In the genomic region with DNA sequence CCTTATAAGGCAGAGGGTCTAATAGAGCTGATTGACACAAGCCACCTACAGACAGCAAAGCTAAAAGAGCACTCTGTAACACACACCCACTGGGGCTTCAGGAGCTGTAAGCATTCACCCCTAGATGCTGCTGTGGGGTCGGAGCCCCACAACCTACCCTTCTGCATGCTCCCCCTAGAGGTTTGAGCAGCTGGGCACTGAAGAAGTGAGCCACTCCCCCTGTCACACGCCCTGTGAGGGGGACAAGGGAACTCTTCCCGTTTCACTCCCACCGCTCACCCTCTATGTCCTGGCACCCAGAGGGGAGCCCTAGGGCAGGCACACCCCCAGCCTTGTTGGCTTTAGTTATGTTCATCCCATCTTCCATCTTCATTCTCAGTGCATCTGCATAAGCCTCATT, we compare ENCODE assay signal across 19 cellular contexts. TPM values are rescaled to one million over a fixed set of nuclear protein-coding genes. Genes with fewer than 3 reads are reported as not detected.
DNase-seq lines count a peak whose midpoint lies in the region; ATAC-seq and TF ChIP-seq lines count a peak whose summit lies in the region.
"Had no signal": no experiment of that assay in that cellular context is flagged by ENCODE, and none has a peak within 500 bp of the region (broad histone marks: within the 10 kb centered on the region; RNA-seq: fewer than 3 reads in every experiment).

No MANE protein-coding gene starts in this region.

- H3K27ac Mint-ChIP-seq in MCF 10A (ENCODE audit: low read depth, unreplicated experiment) (peak overlapping the region; percentile 79), type B pancreatic cell (peak overlapping the region; percentile 95), Calu3 (ENCODE audit: unreplicated experiment) (no peak overlapping the region)
- H3K27ac Mint-ChIP-seq: IgD-negative memory B cell had no signal

- H3K27me3 Mint-ChIP-seq in MCF 10A (ENCODE audit: insufficient read depth, unreplicated experiment): no peaks in the 10 kb centered on the region
- peaks cover 3% of the 10 kb centered on the region for H3K27me3 Mint-ChIP-seq in type B pancreatic cell
- no peaks in the 10 kb centered on the region for H3K27me3 Mint-ChIP-seq in Calu3 (ENCODE audit: unreplicated experiment)

- CTCF ChIA-PET in MCF 10A (lab: Yijun Ruan, JAX): interaction anchor here (0.8 to 2.5 kb wide), 4 partner anchors 9 to 41 kb away, joined by 3 to 19 read pairs (median 9); no protein-coding TSS in a partner anchor
- CTCF ChIA-PET in Panc1 (lab: Charles Lee): no interaction called here
- CTCF ChIA-PET in Calu3 (lab: Charles Lee): interaction anchor here (0.9 kb wide), 1 partner anchor 9 kb away, joined by 3 read pairs; no protein-coding TSS in a partner anchor

- H3K4me3 ChIP-seq in breast epithelium (no peak overlapping the region), Panc1 (ENCODE audit: low read depth in 2 of 2, low read length in 2 of 2) (no peak overlapping the region)
- H3K4me3 ChIP-seq: BLaER1 treated with 17β-estradiol and CSF1 and Interleukin-3, amounts not matched to agents 10 nM and 100 nM had no signal

- BruUV-seq in MCF 10A (replicated peaks; lab: Mats Ljungman, UMichigan): no TSS peak
- BruUV-seq in Panc1 (replicated peaks; lab: Mats Ljungman, UMichigan): no TSS peak
- no TSS peak for BruUV-seq in Calu3 (replicated peaks; lab: Mats Ljungman, UMichigan)

- ATAC-seq in Panc1: no peak
- no peak for ATAC-seq in foreskin keratinocyte
- ATAC-seq in GM18519 (IDR thresholded peaks at IDR 0.05; ENCODE audit: low FRiP score, unreplicated experiment): no peak
- ATAC-seq: SK-N-SH treated with all-trans-retinoic acid at 6 μM for 48 hours had no signal

- H3K9me3 ChIP-seq in breast epithelium: no peaks in the 10 kb centered on the region
- peaks cover 3% of the 10 kb centered on the region; the same call in 1 of the 2 replicates for H3K9me3 ChIP-seq in Panc1 (ENCODE audit: control insufficient read depth, insufficient read depth, low read depth, low read length)

- H3K27ac ChIP-seq in breast epithelium (no peak overlapping the region), Panc1 (ENCODE audit: low read length) (no peak overlapping the region), foreskin keratinocyte (peak overlapping the region; percentile 55)
- H3K27ac ChIP-seq: BLaER1 treated with 17β-estradiol and CSF1 and Interleukin-3, amounts not matched to agents 10 nM and 100 nM had no signal

- no peaks in the 10 kb centered on the region for H3K27me3 ChIP-seq in breast epithelium
- peaks cover 2% of the 10 kb centered on the region; the same call in 1 of the 2 replicates for H3K27me3 ChIP-seq in Panc1 (ENCODE audit: control insufficient read depth, insufficient read depth, low read length)
- H3K27me3 ChIP-seq in foreskin keratinocyte: no peaks in the 10 kb centered on the region
- H3K27me3 ChIP-seq: BLaER1 treated with 17β-estradiol and CSF1 and Interleukin-3, amounts not matched to agents 10 nM and 100 nM had no signal

- H3K4me1 ChIP-seq in breast epithelium (no peaks in the 10 kb centered on the region), Panc1 (ENCODE audit: control insufficient read depth, insufficient read depth, low read length) (no peaks in the 10 kb centered on the region), foreskin keratinocyte (peaks cover 23% of the 10 kb centered on the region)

- H3K4me3 Mint-ChIP-seq in MCF 10A (ENCODE audit: unreplicated experiment) (no peak overlapping the region), type B pancreatic cell (no peak overlapping the region), Calu3 (ENCODE audit: low read depth, unreplicated experiment) (no peak overlapping the region)
- H3K4me3 Mint-ChIP-seq: IgD-negative memory B cell had no signal

- peaks cover 19% of the 10 kb centered on the region for H3K4me1 Mint-ChIP-seq in MCF 10A (ENCODE audit: insufficient read depth, unreplicated experiment)
- peaks cover 5% of the 10 kb centered on the region for H3K4me1 Mint-ChIP-seq in type B pancreatic cell (ENCODE audit: unreplicated experiment)
- H3K4me1 Mint-ChIP-seq in Calu3 (ENCODE audit: low read depth, unreplicated experiment): peaks cover 21% of the 10 kb centered on the region
- H3K4me1 Mint-ChIP-seq: IgD-negative memory B cell had no signal

- in situ Hi-C loops in Panc1 (cut with HindIII; ENCODE audit: low pct_unique_long_range_greater_than_20kb, low sequenced_read_pairs): no loop called here

- TF ChIP-seq POLR2A in breast epithelium (IDR thresholded peaks at IDR 0.05): no peak

- H3K36me3 ChIP-seq in breast epithelium (no peaks in the 10 kb centered on the region), Panc1 (ENCODE audit: control insufficient read depth, insufficient read depth, low read length) (no peaks in the 10 kb centered on the region)
- H3K36me3 ChIP-seq: BLaER1 treated with 17β-estradiol and CSF1 and Interleukin-3, amounts not matched to agents 10 nM and 100 nM had no signal

- peaks cover 15% of the 10 kb centered on the region for H3K9me3 Mint-ChIP-seq in MCF 10A (ENCODE audit: unreplicated experiment)
- H3K9me3 Mint-ChIP-seq in type B pancreatic cell: peaks cover 12% of the 10 kb centered on the region
- peaks cover 4% of the 10 kb centered on the region for H3K9me3 Mint-ChIP-seq in Calu3 (ENCODE audit: low read depth, unreplicated experiment)

- POLR2A ChIA-PET in MCF 10A (lab: Yijun Ruan, JAX) (interaction anchor here (1.4 to 7.5 kb wide), 4 partner anchors 10 to 68 kb away, joined by 5 to 89 read pairs (median 46); a partner anchor contains a TSS), Panc1 (lab: Charles Lee) (no interaction called here)

- TF ChIP-seq CTCF in MCF 10A (IDR thresholded peaks at IDR 0.05; ENCODE audit: unreplicated experiment) (no peak), breast epithelium (IDR thresholded peaks at IDR 0.05) (no peak), Panc1 (IDR thresholded peaks at IDR 0.05) (peak; percentile 3; the same call in 1 of the 2 replicates), foreskin keratinocyte (conservative IDR thresholded peaks at IDR 0.05) (no peak), type B pancreatic cell (conservative IDR thresholded peaks at IDR 0.05) (no peak), Calu3 (IDR thresholded peaks at IDR 0.05; ENCODE audit: unreplicated experiment) (no peak)

- H3K36me3 Mint-ChIP-seq in MCF 10A (ENCODE audit: insufficient read depth, unreplicated experiment) (no peaks in the 10 kb centered on the region), type B pancreatic cell (peaks cover 4% of the 10 kb centered on the region), Calu3 (ENCODE audit: insufficient read depth, unreplicated experiment) (peaks cover 4% of the 10 kb centered on the region)

- no peak for DNase-seq in MCF 10A (ENCODE audit: unreplicated experiment)
- DNase-seq in breast epithelium (ENCODE audit: low spot score in 2 of 2): no peak
- DNase-seq in Panc1 (ENCODE audit: low read depth, low spot score): no peak
- DNase-seq in foreskin keratinocyte: no peak
- no peak for DNase-seq in type B pancreatic cell (ENCODE audit: extremely low spot score, unreplicated experiment)
- DNase-seq in Calu3: no peak
- DNase-seq in T-helper 9 cell: no peak
- DNase-seq: 8988T, COR-L47, GOT3, NCI-H1694, NCI-H2107, NCI-H226, NCI-H526, Right ventricle myocardium superior had no signal

- intact Hi-C loops in MCF 10A (cut with micrococcal nuclease): no loop called here
- intact Hi-C loops in breast epithelium (cut with DNase I; ENCODE audit: low total_unique reads): no loop called here
- intact Hi-C loops in Panc1 (cut with micrococcal nuclease; ENCODE audit: unreplicated experiment): no loop called here
- intact Hi-C loops in Calu3 (cut with micrococcal nuclease; ENCODE audit: unreplicated experiment): no loop called here

RNA-seq across cellular contexts. Expression of a gene that starts 9.4 kb away (rescaled TPM):
- total RNA-seq in MCF 10A (2022) (133 and 145 TPM in 2 replicates), breast epithelium (10 to 100 TPM in 2 of 3 donors, 1 to 10 TPM in 1; 9.1 to 40.3 (median 15.7) TPM), Panc1 (2021; ENCODE audit: unreplicated experiment) (not detected), foreskin keratinocyte (336 and 383 TPM in 2 replicates), type B pancreatic cell (ENCODE audit: low replicate concordance) (39.5 and 99.3 TPM in 2 replicates), Calu3 (2022) (not detected in 2 replicates)
- 0.30 TPM for polyA plus RNA-seq in Panc1 (2012; ENCODE audit: insufficient read length)
- polyA plus RNA-seq in foreskin keratinocyte: 474 and 545 TPM in 2 replicates
- polyA plus RNA-seq: IgD-negative memory B cell had no signal
